In genomic region chr18:63379639-63379962, GRCh38 we compare ENCODE assay signal across 1 cellular context.
TF ChIP-seq lines count a peak whose summit lies in the region.

No MANE protein-coding gene starts in this region.

TF ChIP-seq in endothelial cell of umbilical vein, 7 proteins besides CTCF, POLR2A, EP300 and RAD21:
- TF ChIP-seq EZH2 (IDR thresholded peaks at IDR 0.05; ENCODE audit: borderline replicate concordance, low read depth, low read length, severe bottlenecking) (no peak), FOS (IDR thresholded peaks at IDR 0.05; ENCODE audit: borderline replicate concordance, insufficient read depth, low read length) (peak; percentile 44)
